8 cellular contexts compared by ENCODE assay signal in genomic region chr16:89723279-89724250, GRCh38. TPM values are rescaled to one million over a fixed set of nuclear protein-coding genes. Genes with fewer than 3 reads are reported as not detected.
A peak's percentile ranks its signal among the peaks of the same experiment; 100 is the strongest.
DNase-seq lines count a peak whose midpoint lies in the region; ATAC-seq and TF ChIP-seq lines count a peak whose summit lies in the region.

No MANE protein-coding gene starts in this region.

- H3K9me3 ChIP-seq in OCI-LY3 (ENCODE audit: insufficient read depth, low read length) (no peaks in the 10 kb centered on the region), gastroesophageal sphincter (no peaks in the 10 kb centered on the region)

- WGBS in gastroesophageal sphincter (ENCODE audit: low coverage in 1 of 2), 2 donors, result 40 to 67% methylated on average over 6 to 7 of the region's 30 CpGs

- H3K4me3 ChIP-seq in OCI-LY3 (ENCODE audit: low read length) (peak overlapping the region; percentile 88), gastroesophageal sphincter (peak overlapping the region in 1 of 2 donors; percentile 84)

- peak; percentile 89 for DNase-seq in activated effector memory CD4-positive, alpha-beta T cell treated with anti-CD3 and anti-CD28 coated beads, Interleukin-2, amount 50 U/mL, for 16 hours
- DNase-seq in stimulated activated CD4-positive, alpha-beta T cell treated with anti-CD3 and anti-CD28 coated beads, Interleukin-2, amount 100 ng/mL, for 4 hours (ENCODE audit: low read depth), result peak; percentile 40
- DNase-seq in NCI-H2227 (lab: John Stamatoyannopoulos, UW; ENCODE audit: unreplicated experiment), result no peak
- DNase-seq in A172 (ENCODE audit: low spot score), result no peak
- no peak for DNase-seq in NCI-H82 (lab: John Stamatoyannopoulos, UW)

- H4K20me1 ChIP-seq in OCI-LY3 (ENCODE audit: insufficient read depth, low read length), result peaks cover 21% of the 10 kb centered on the region

- H3K79me2 ChIP-seq in OCI-LY3 (ENCODE audit: low read length), result peaks cover 6% of the 10 kb centered on the region; the same call in 1 of the 2 replicates

- peak overlapping the region; percentile 89; the same call in 1 of the 2 replicates for H3K4me2 ChIP-seq in OCI-LY3 (ENCODE audit: low read length)

- H3K27me3 ChIP-seq in OCI-LY3 (ENCODE audit: low read depth, low read length) (no peaks in the 10 kb centered on the region), gastroesophageal sphincter (no peaks in the 10 kb centered on the region)

- no peak for ATAC-seq in gastroesophageal sphincter
- no peak for ATAC-seq in GM21528 (IDR thresholded peaks at IDR 0.05; ENCODE audit: low FRiP score, unreplicated experiment)

- H3K27ac ChIP-seq in OCI-LY3 (ENCODE audit: low read length) (no peak overlapping the region), gastroesophageal sphincter (peak overlapping the region in 3 of 4 donors; percentile 90 to 94 (median 94))

- no peak for TF ChIP-seq POLR2A in gastroesophageal sphincter (IDR thresholded peaks at IDR 0.05)

- H2AFZ ChIP-seq in OCI-LY3 (ENCODE audit: low read depth, low read length), result no peak overlapping the region

- H3K4me1 ChIP-seq in OCI-LY3 (ENCODE audit: low read length) (peaks cover 13% of the 10 kb centered on the region), gastroesophageal sphincter (peaks cover 0 to 51% (median 27%) of the 10 kb centered on the region in 3 donors)

- H3K9ac ChIP-seq in OCI-LY3 (ENCODE audit: low read length), result no peak overlapping the region

- H3K36me3 ChIP-seq in OCI-LY3 (replicated peaks; ENCODE audit: low read depth, low read length), result peaks cover 19% of the 10 kb centered on the region
- H3K36me3 ChIP-seq in gastroesophageal sphincter, result peaks cover 0 to 57% of the 10 kb centered on the region in 2 donors

- TF ChIP-seq CTCF in OCI-LY3 (IDR thresholded peaks at IDR 0.05; ENCODE audit: low read depth, low read length) (no peak), gastroesophageal sphincter (IDR thresholded peaks at IDR 0.05) (no peak)

- no peak for TF ChIP-seq EP300 in gastroesophageal sphincter (IDR thresholded peaks at IDR 0.05)

RNA-seq across cellular contexts. Expression of gene ZNF276, which starts 2.2 kb away (rescaled TPM):
- 10 to 100 TPM; 16.7 to 45.8 (median 18.2) TPM for total RNA-seq in gastroesophageal sphincter
- total RNA-seq in A172 (2014; rRNA removed; shearing (Covaris generic)), result 14.6 and 18.9 TPM in 2 replicates

RNA-seq across cellular contexts. Expression of gene VPS9D1, which starts 2.9 kb away (rescaled TPM):
- 10 to 100 TPM in 1 of 4 donors, 1 to 10 TPM in 3; 4.4 to 10.1 (median 7.3) TPM for total RNA-seq in gastroesophageal sphincter
- total RNA-seq in A172 (2014; rRNA removed; shearing (Covaris generic)), result 12.0 and 14.2 TPM in 2 replicates

RNA-seq across cellular contexts. Expression of gene SPATA2L, which starts 22.1 kb away (rescaled TPM):
- 10 to 100 TPM in 3 of 4 donors, 1 to 10 TPM in 1; 8.7 to 21.8 (median 13.2) TPM for total RNA-seq in gastroesophageal sphincter
- total RNA-seq in A172 (2014; rRNA removed; shearing (Covaris generic)), result 21.1 and 24.3 TPM in 2 replicates

RNA-seq across cellular contexts. Expression of gene CDK10, which starts 37.1 kb away (rescaled TPM):
- 10 to 100 TPM; 24.1 to 44.0 (median 28.9) TPM for total RNA-seq in gastroesophageal sphincter
- total RNA-seq in A172 (2014; rRNA removed; shearing (Covaris generic)), result 31.1 and 46.6 TPM in 2 replicates

Comparison
In these comparisons a context has a peak if more than half of its experiments do, and no peak if none do; other contexts are left out.
1. DNase-seq: peak in activated effector memory CD4-positive, alpha-beta T cell treated with anti-CD3 and anti-CD28 coated beads, Interleukin-2, amount 50 U/mL, for 16 hours (single experiment) and stimulated activated CD4-positive, alpha-beta T cell treated with anti-CD3 and anti-CD28 coated beads, Interleukin-2, amount 100 ng/mL, for 4 hours (single experiment); none in NCI-H2227 (single experiment), A172 (single experiment) and NCI-H82 (single experiment).